In the genomic region with DNA sequence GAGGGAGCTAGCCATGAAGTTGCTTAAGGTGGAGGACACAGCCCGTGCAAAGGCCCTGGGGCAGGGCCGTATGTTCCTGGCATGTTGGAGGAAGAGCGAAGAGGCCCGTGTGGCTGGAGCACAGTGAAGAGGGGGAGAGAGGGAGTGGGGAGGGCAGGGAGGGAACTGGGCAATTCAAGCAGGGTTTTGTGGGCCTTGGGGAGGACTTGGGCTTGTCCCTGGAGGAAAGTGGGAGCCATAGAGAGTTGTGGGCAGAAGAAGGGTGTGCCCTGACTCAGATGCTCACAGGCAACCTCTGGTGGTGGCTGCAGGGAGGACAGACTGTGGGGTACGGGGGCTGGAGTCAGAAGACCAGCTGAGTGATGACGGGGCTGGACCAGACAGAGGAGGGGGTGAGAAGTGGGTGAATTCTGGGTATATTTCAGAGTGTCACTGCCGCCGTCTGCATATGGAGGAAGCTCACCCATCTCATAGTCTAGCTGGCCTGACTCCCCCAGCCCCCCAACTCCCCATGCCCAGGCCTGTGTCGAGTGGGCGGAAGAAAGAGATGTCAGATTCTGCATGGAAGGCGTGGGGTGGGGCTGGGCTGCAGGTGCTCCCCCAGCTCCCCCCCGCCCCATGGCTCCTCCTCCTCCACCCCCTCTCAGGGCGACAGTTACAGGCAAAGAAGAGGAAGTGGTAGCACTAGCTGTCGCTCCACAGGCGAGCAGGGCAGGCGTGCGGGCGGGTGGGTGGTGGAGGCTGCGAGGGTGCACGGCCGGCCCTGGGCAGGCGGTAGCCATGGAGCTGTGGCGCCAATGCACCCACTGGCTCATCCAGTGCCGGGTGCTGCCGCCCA, we compare ENCODE assay signal across 8 cellular contexts. TPM values are rescaled to one million over a fixed set of nuclear protein-coding genes. Genes with fewer than 3 reads are reported as not detected.
DNase-seq lines count a peak whose midpoint lies in the region; FAIRE-seq and TF ChIP-seq lines count a peak whose summit lies in the region.

A gene with protein sequence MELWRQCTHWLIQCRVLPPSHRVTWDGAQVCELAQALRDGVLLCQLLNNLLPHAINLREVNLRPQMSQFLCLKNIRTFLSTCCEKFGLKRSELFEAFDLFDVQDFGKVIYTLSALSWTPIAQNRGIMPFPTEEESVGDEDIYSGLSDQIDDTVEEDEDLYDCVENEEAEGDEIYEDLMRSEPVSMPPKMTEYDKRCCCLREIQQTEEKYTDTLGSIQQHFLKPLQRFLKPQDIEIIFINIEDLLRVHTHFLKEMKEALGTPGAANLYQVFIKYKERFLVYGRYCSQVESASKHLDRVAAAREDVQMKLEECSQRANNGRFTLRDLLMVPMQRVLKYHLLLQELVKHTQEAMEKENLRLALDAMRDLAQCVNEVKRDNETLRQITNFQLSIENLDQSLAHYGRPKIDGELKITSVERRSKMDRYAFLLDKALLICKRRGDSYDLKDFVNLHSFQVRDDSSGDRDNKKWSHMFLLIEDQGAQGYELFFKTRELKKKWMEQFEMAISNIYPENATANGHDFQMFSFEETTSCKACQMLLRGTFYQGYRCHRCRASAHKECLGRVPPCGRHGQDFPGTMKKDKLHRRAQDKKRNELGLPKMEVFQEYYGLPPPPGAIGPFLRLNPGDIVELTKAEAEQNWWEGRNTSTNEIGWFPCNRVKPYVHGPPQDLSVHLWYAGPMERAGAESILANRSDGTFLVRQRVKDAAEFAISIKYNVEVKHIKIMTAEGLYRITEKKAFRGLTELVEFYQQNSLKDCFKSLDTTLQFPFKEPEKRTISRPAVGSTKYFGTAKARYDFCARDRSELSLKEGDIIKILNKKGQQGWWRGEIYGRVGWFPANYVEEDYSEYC (plus strand): TSS at position 681 of the 838 bp plus-strand sequence. CDS start 100 bp downstream, at position 781.

- H3K4me1 Mint-ChIP-seq in activated T-helper 2 cell treated with anti-CD3 and anti-CD28 coated beads, Interferon-gamma antibody, Interleukin-2, Interleukin-4, amounts not matched to agents 10 μg/mL and 5 μg/mL and 100 μg/mL, durations not matched to agents 14 hours and 24 hours and 36 hours (ENCODE audit: low read depth): peaks cover 46% of the 10 kb centered on the region

- H3K36me3 Mint-ChIP-seq in activated T-helper 2 cell treated with anti-CD3 and anti-CD28 coated beads, Interferon-gamma antibody, Interleukin-2, Interleukin-4, amounts not matched to agents 10 μg/mL and 5 μg/mL and 100 μg/mL, durations not matched to agents 14 hours and 24 hours and 36 hours (ENCODE audit: low read depth): peaks cover 36% of the 10 kb centered on the region

- dilution Hi-C loops in keratinocyte (cut with MboI; ENCODE audit: extremely low pct_ligation_motif_present, low sequenced_read_pairs): no loop called here

- no peaks in the 10 kb centered on the region for H3K27me3 Mint-ChIP-seq in activated T-helper 2 cell treated with anti-CD3 and anti-CD28 coated beads, Interferon-gamma antibody, Interleukin-2, Interleukin-4, amounts not matched to agents 10 μg/mL and 5 μg/mL and 100 μg/mL, durations not matched to agents 14 hours and 24 hours and 36 hours (ENCODE audit: low read depth)

- H3K4me3 Mint-ChIP-seq in activated T-helper 2 cell treated with anti-CD3 and anti-CD28 coated beads, Interferon-gamma antibody, Interleukin-2, Interleukin-4, amounts not matched to agents 10 μg/mL and 5 μg/mL and 100 μg/mL, durations not matched to agents 14 hours and 24 hours and 36 hours (ENCODE audit: low read depth): peak within 1 kb of the TSS; percentile 82

- peak; percentile 85 for DNase-seq in NK-92 treated with Interleukin-12 subunit alpha and Interleukin-12 subunit beta, amount 100 ng/mL, for 24 hours (lab: John Stamatoyannopoulos, UW)
- DNase-seq in NK-92 (lab: John Stamatoyannopoulos, UW; ENCODE audit: unreplicated experiment) (no peak), keratinocyte (ENCODE audit: low read depth, low spot score) (no peak), NCI-H446 treated with DMSO at 0.1 percent for 48 hours (lab: John Stamatoyannopoulos, UW) (no peak), NCI-H2029 treated with DMSO at 0.1 percent for 48 hours (lab: John Stamatoyannopoulos, UW) (no peak)
- peak; percentile 74 for DNase-seq in activated T-helper 2 cell treated with anti-CD3 and anti-CD28 coated beads, Interferon-gamma antibody, Interleukin-2, Interleukin-4, amounts not matched to agents 10 μg/mL and 5 μg/mL and 100 μg/mL, durations not matched to agents 14 hours and 24 hours and 36 hours (ENCODE audit: low spot score)
- peak; percentile 51 for DNase-seq in stimulated activated CD8-positive, alpha-beta memory T cell treated with anti-CD3 and anti-CD28 coated beads, Interleukin-12 subunit alpha, Interleukin-12 subunit beta, amount 100 ng/mL, for 24 hours (ENCODE audit: extremely low read depth)

- H3K4me3 ChIP-seq in keratinocyte (ENCODE audit: control insufficient read depth in 2 of 3, extremely low read depth in 1 of 3, insufficient read depth in 2 of 3, low read depth in 1 of 3, low read length in 3 of 3): no peak within 1 kb of the TSS

- H3K27me3 ChIP-seq in keratinocyte (ENCODE audit: control insufficient read depth, extremely low read depth, insufficient read depth, low read length): no peaks in the 10 kb centered on the region

- intact Hi-C loops in activated T-helper 2 cell treated with anti-CD3 and anti-CD28 coated beads, Interferon-gamma antibody, Interleukin-2, Interleukin-4, amounts not matched to agents 10 μg/mL and 5 μg/mL and 100 μg/mL, durations not matched to agents 14 hours and 24 hours and 36 hours (cut with micrococcal nuclease): loop anchor here (1.0 to 2.0 kb wide), 3 partner anchors 29 to 91 kb away; no protein-coding TSS in a partner anchor

- H3K27ac Mint-ChIP-seq in activated T-helper 2 cell treated with anti-CD3 and anti-CD28 coated beads, Interferon-gamma antibody, Interleukin-2, Interleukin-4, amounts not matched to agents 10 μg/mL and 5 μg/mL and 100 μg/mL, durations not matched to agents 14 hours and 24 hours and 36 hours: peak within 1 kb of the TSS; percentile 88

- H3K9me1 ChIP-seq in keratinocyte (ENCODE audit: control insufficient read depth, extremely low read depth, insufficient read depth, low read length): no peaks in the 10 kb centered on the region

- no peak for FAIRE-seq in keratinocyte (lab: Jason Lieb, UNC)

- no peak within 1 kb of the TSS for H3K27ac ChIP-seq in keratinocyte (ENCODE audit: control insufficient read depth, insufficient read depth, low read length)

- H3K79me2 ChIP-seq in keratinocyte (ENCODE audit: control insufficient read depth, insufficient read depth, low read length): no peaks in the 10 kb centered on the region

- H3K4me1 ChIP-seq in keratinocyte (ENCODE audit: control insufficient read depth, extremely low read depth, insufficient read depth, low read length): no peaks in the 10 kb centered on the region

- no peak within 1 kb of the TSS for H3K9ac ChIP-seq in keratinocyte (ENCODE audit: control insufficient read depth, extremely low read depth, insufficient read depth, low read length)

- H3K4me2 ChIP-seq in keratinocyte (ENCODE audit: control insufficient read depth, extremely low read depth, insufficient read depth, low read depth, low read length): no peak within 1 kb of the TSS

- TF ChIP-seq CTCF in keratinocyte (optimal IDR thresholded peaks at IDR 0.05 in 1 of 3, IDR thresholded peaks at IDR 0.05 in 1 of 3, conservative IDR thresholded peaks at IDR 0.05 in 1 of 3; ENCODE audit: extremely low read depth in 1 of 3, insufficient read depth in 2 of 3, low read length in 3 of 3): peak in 2 of 3 experiments; percentile 21 to 28

- H4K20me1 ChIP-seq in keratinocyte (ENCODE audit: control insufficient read depth, extremely low read depth, insufficient read depth, low read length): no peaks in the 10 kb centered on the region

- peak; percentile 89 for TF ChIP-seq POLR2A in Raji (IDR thresholded peaks at IDR 0.05; ENCODE audit: insufficient read depth, low read depth, low read length)

- H3K9me3 Mint-ChIP-seq in activated T-helper 2 cell treated with anti-CD3 and anti-CD28 coated beads, Interferon-gamma antibody, Interleukin-2, Interleukin-4, amounts not matched to agents 10 μg/mL and 5 μg/mL and 100 μg/mL, durations not matched to agents 14 hours and 24 hours and 36 hours: peaks cover 3% of the 10 kb centered on the region

- no peaks in the 10 kb centered on the region for H3K9me3 ChIP-seq in keratinocyte (ENCODE audit: control insufficient read depth, low read depth, low read length)

- H3K36me3 ChIP-seq in keratinocyte (ENCODE audit: control insufficient read depth in 2 of 2, extremely low read depth in 1 of 2, insufficient read depth in 2 of 2, low read length in 2 of 2): no peaks in the 10 kb centered on the region

- no peak within 1 kb of the TSS for H2AFZ ChIP-seq in keratinocyte (ENCODE audit: control insufficient read depth, low read length)

RNA-seq across cellular contexts. Expression of the gene that starts here (rescaled TPM):
- total RNA-seq in activated T-helper 2 cell treated with anti-CD3 and anti-CD28 coated beads, Interferon-gamma antibody, Interleukin-2, Interleukin-4, amounts not matched to agents 10 μg/mL and 5 μg/mL and 100 μg/mL, durations not matched to agents 14 hours and 24 hours and 36 hours: 68.9 and 69.7 TPM in 2 replicates
- polyA plus RNA-seq in keratinocyte: 0.42 to 0.61 TPM (median 0.50 TPM) in 3 replicates
- polyA plus RNA-seq in keratinocyte (2011; ENCODE audit: low read depth): 0.76 TPM
- 0.36 and 0.43 TPM in 2 replicates for polyA plus RNA-seq in keratinocyte (2011; cell fraction: cytosol; rRNA removed)
- 0.41 and 0.50 TPM in 2 replicates for polyA plus RNA-seq in keratinocyte (2011; cell fraction: nucleus; rRNA removed)
- 0.51 and 0.84 TPM in 2 replicates for polyA plus RNA-seq in keratinocyte (2012; ENCODE audit: low replicate concordance)
- polyA minus RNA-seq in keratinocyte: 0.30 to 1.5 TPM in 2 of 3 replicates, not detected in the other
- polyA minus RNA-seq in keratinocyte (2011; cell fraction: cytosol; rRNA and poly(A)+ RNA removed): not detected
- polyA minus RNA-seq in keratinocyte (2011; cell fraction: nucleus; rRNA and poly(A)+ RNA removed): 0.84 and 1.3 TPM in 2 replicates

Comparison
In these comparisons a context has a peak if more than half of its experiments do, and no peak if none do; other contexts are left out.
1. DNase-seq: peak in NK-92 treated with Interleukin-12 subunit alpha and Interleukin-12 subunit beta, amount 100 ng/mL, for 24 hours (single experiment), activated T-helper 2 cell treated with anti-CD3 and anti-CD28 coated beads, Interferon-gamma antibody, Interleukin-2, Interleukin-4, amounts not matched to agents 10 μg/mL and 5 μg/mL and 100 μg/mL, durations not matched to agents 14 hours and 24 hours and 36 hours (single experiment) and stimulated activated CD8-positive, alpha-beta memory T cell treated with anti-CD3 and anti-CD28 coated beads, Interleukin-12 subunit alpha, Interleukin-12 subunit beta, amount 100 ng/mL, for 24 hours (single experiment); none in NK-92 (single experiment), keratinocyte (single experiment), NCI-H446 treated with DMSO at 0.1 percent for 48 hours (single experiment) and NCI-H2029 treated with DMSO at 0.1 percent for 48 hours (single experiment).